Comparison of ENCODE assay signal across 13 cellular contexts in the genomic region with DNA sequence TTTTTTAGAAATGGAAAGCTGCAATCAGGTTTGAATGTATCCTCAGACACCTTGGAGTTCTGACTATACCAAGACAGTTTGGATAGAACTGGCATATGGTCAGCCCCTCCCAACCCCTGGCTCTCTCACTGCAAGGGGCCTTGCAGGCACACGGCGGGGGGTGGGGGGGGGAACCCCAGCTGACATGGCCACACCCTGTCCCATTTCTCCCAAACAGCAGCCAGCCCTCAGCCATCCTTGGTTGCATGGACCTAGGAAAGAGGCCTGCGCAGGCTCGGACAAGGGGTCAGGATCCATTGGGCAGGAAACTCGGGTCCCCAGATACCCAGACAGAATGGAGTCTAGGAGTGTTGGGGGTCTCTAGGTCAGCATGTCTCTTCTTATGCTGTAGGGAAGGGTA. TPM values are rescaled to one million over a fixed set of nuclear protein-coding genes. Genes with fewer than 3 reads are reported as not detected.
DNase-seq lines count a peak whose midpoint lies in the region; ATAC-seq and TF ChIP-seq lines count a peak whose summit lies in the region.
"Had no signal": no experiment of that assay in that cellular context is flagged by ENCODE, and none has a peak within 500 bp of the region (broad histone marks: within the 10 kb centered on the region; RNA-seq: fewer than 3 reads in every experiment).

No MANE protein-coding gene starts in this region.

- peaks cover 11% of the 10 kb centered on the region for H3K36me3 ChIP-seq in HUES64 (ENCODE audit: insufficient read depth, low read length)
- no peaks in the 10 kb centered on the region for H3K36me3 ChIP-seq in osteoblast (ENCODE audit: insufficient read depth, low read length)

- H3K4me3 Mint-ChIP-seq in chondrocyte (ENCODE audit: unreplicated experiment), result peak overlapping the region; percentile 62

- H3K36me3 Mint-ChIP-seq in chondrocyte (ENCODE audit: low read depth), result peaks cover 8% of the 10 kb centered on the region

- H3K4me1 ChIP-seq in HUES64 (ENCODE audit: insufficient read depth, low read length) (peaks cover 7% of the 10 kb centered on the region), osteoblast (ENCODE audit: insufficient read depth, low read length) (peaks cover 3% of the 10 kb centered on the region)

- DNase-seq in DMS 273 (lab: John Stamatoyannopoulos, UW; ENCODE audit: unreplicated experiment) (peak; percentile 69), DMS 273 treated with DMSO at 0.1 percent for 48 hours (lab: John Stamatoyannopoulos, UW) (no peak), chondrocyte (ENCODE audit: low spot score) (no peak), osteoblast (ENCODE audit: insufficient read length, low spot score, missing footprints) (no peak), NCI-H1694 (lab: John Stamatoyannopoulos, UW) (no peak), CD1c-positive myeloid dendritic cell (ENCODE audit: extremely low spot score) (no peak)

- no peak for ATAC-seq in GM21737 (IDR thresholded peaks at IDR 0.05; ENCODE audit: unreplicated experiment)

- H3K4me2 ChIP-seq in osteoblast (ENCODE audit: insufficient read depth, low read length), result peak overlapping the region; percentile 87

- no peaks in the 10 kb centered on the region for H3K79me2 ChIP-seq in osteoblast (ENCODE audit: insufficient read depth, low read length)

- H3K27me3 ChIP-seq in HUES64 (ENCODE audit: insufficient read depth, low read length), result no peaks in the 10 kb centered on the region
- H3K27me3 ChIP-seq in osteoblast (ENCODE audit: insufficient read depth, low read length), result no peaks in the 10 kb centered on the region

- peak overlapping the region; percentile 74 for H3K27ac Mint-ChIP-seq in chondrocyte (ENCODE audit: unreplicated experiment)

- H3K9ac ChIP-seq in HUES64 (ENCODE audit: low read depth, low read length), result no peak overlapping the region

- no peaks in the 10 kb centered on the region for H4K20me1 ChIP-seq in osteoblast (ENCODE audit: insufficient read depth, low read length)

- WGBS in HUES64, result 85% methylated on average over 5 of the region's 5 CpGs

- H3K9me3 ChIP-seq in HUES64 (ENCODE audit: insufficient read depth, low read depth, low read length) (no peaks in the 10 kb centered on the region), osteoblast (ENCODE audit: low read depth, low read length) (no peaks in the 10 kb centered on the region)

- H3K4me3 ChIP-seq in HUES64 (ENCODE audit: low read length), result peak overlapping the region; percentile 46
- no peak overlapping the region for H3K4me3 ChIP-seq in osteoblast (ENCODE audit: insufficient read depth, low read length)

- H3K27ac ChIP-seq in HUES64 (ENCODE audit: low read depth, low read length) (no peak overlapping the region), osteoblast (ENCODE audit: low read depth, low read length) (no peak overlapping the region)
- H3K27ac ChIP-seq: HL-60 had no signal

- TF ChIP-seq CTCF in chondrocyte (IDR thresholded peaks at IDR 0.05), result no peak
- no peak for TF ChIP-seq CTCF in osteoblast (IDR thresholded peaks at IDR 0.05; ENCODE audit: extremely low read depth, low read depth, low read length)

- peak overlapping the region; percentile 88 for H2AFZ ChIP-seq in osteoblast (ENCODE audit: low read length)

- H3K9me3 Mint-ChIP-seq in chondrocyte (ENCODE audit: low read depth), result no peaks in the 10 kb centered on the region

- no peaks in the 10 kb centered on the region for H3K27me3 Mint-ChIP-seq in chondrocyte (ENCODE audit: low read depth)

- peaks cover 9% of the 10 kb centered on the region for H3K4me1 Mint-ChIP-seq in chondrocyte (ENCODE audit: low read depth)

RNA-seq across cellular contexts. Expression of gene CAND2, which starts 14.5 kb away (rescaled TPM):
- polyA plus RNA-seq in HUES64 (2013, experiment 1 of 2), result 5.2 TPM
- polyA plus RNA-seq in HUES64 (2013, experiment 2 of 2), result 7.2 TPM
- total RNA-seq in chondrocyte (11.3 to 15.7 TPM (median 12.0 TPM) in 3 replicates), osteoblast (1.2 and 1.4 TPM in 2 replicates)

RNA-seq across cellular contexts. Expression of gene RPL32, which starts 30.4 kb away (rescaled TPM):
- 2,225 TPM for polyA plus RNA-seq in HUES64 (2013, experiment 1 of 2)
- polyA plus RNA-seq in HUES64 (2013, experiment 2 of 2), result 2,422 TPM
- total RNA-seq in chondrocyte (960 to 1,087 TPM (median 972 TPM) in 3 replicates), osteoblast (524 and 1,095 TPM in 2 replicates)

RNA-seq across cellular contexts. Expression of gene TMEM40, which starts 51.9 kb away (rescaled TPM):
- not detected for polyA plus RNA-seq in HUES64 (2013, experiment 1 of 2)
- polyA plus RNA-seq in HUES64 (2013, experiment 2 of 2), result not detected
- total RNA-seq in chondrocyte, result not detected in 3 replicates
- total RNA-seq in osteoblast, result not detected in 2 replicates
- total RNA-seq: activated CD8-positive, alpha-beta memory T cell treated with anti-CD3 and anti-CD28 coated beads for 36 hours; frontal cortex; lung microvascular endothelial cell; temporal lobe had no signal
